ENCODE assay signal across 22 cellular contexts in the genomic region with DNA sequence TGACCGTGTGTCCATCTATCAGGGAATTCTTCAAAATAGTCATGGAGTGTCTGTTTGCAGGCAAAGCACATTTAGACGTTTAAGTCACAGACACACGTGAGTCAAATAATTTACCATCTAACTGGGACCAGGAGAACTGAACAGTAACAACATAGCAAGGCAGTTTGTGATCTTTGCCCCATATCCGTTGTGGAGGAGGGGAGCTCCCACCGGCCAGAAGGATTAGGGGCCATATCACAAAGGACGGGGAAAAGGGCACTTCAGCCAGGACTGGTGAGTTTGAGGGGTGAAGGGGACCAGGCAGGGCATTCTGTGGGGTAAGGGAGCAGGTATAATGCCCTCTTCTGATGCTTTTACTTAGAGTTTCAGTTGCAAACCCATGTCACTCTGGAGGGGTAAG. TPM values are rescaled to one million over a fixed set of nuclear protein-coding genes. Genes with fewer than 3 reads are reported as not detected.
DNase-seq lines count a peak whose midpoint lies in the region; ATAC-seq, FAIRE-seq and TF ChIP-seq lines count a peak whose summit lies in the region.
"Had no signal": no experiment of that assay in that cellular context is flagged by ENCODE, and none has a peak within 500 bp of the region (broad histone marks: within the 10 kb centered on the region; RNA-seq: fewer than 3 reads in every experiment).

No MANE protein-coding gene starts in this region.

- H2AFZ ChIP-seq in K562 (ENCODE audit: low read depth, low read length) (peak overlapping the region; percentile 71), hepatocyte (no peak overlapping the region), neural progenitor cell (replicated peaks) (peak overlapping the region; percentile 51)
- H2AFZ ChIP-seq: GM23248 had no signal

- TF ChIP-seq CTCF in K562 (IDR thresholded peaks at IDR 0.05 in 2 of 3, conservative IDR thresholded peaks at IDR 0.05 in 1 of 3; ENCODE audit: insufficient read depth in 2 of 3, low read depth in 1 of 3, low read length in 3 of 3), result no peak
- TF ChIP-seq CTCF in hepatocyte (IDR thresholded peaks at IDR 0.05; ENCODE audit: poor library complexity), result no peak
- no peak for TF ChIP-seq CTCF in neural progenitor cell (IDR thresholded peaks at IDR 0.05)

- H3K27me3 Mint-ChIP-seq in neural progenitor cell (ENCODE audit: insufficient read depth, low read depth), result peaks cover 2% of the 10 kb centered on the region
- no peaks in the 10 kb centered on the region for H3K27me3 Mint-ChIP-seq in CD4-positive, alpha-beta memory T cell

- POLR2A ChIA-PET in K562 (lab: Yijun Ruan, JAX), result interaction anchor here (1.9 kb wide), 1 partner anchor 19 kb away, joined by 4 read pairs; no protein-coding TSS in a partner anchor
- POLR2A ChIA-PET in CD4-positive, alpha-beta memory T cell (lab: Charles Lee; ENCODE audit: partially characterized antibody), result no interaction called here

- peaks cover 13% of the 10 kb centered on the region for H3K4me1 Mint-ChIP-seq in neural progenitor cell
- H3K4me1 Mint-ChIP-seq in CD4-positive, alpha-beta memory T cell, result peaks cover 0 to 6% (median 2%) of the 10 kb centered on the region in 4 donors

- ATAC-seq in K562, result no peak
- ATAC-seq: GM12878 had no signal

- no peaks in the 10 kb centered on the region for H3K9me2 ChIP-seq in hepatocyte (replicated peaks; ENCODE audit: insufficient read depth)

- CTCF ChIA-PET in K562 (lab: Yijun Ruan, JAX; ENCODE audit: low intra/inter-chr PET ratio), result no interaction called here
- CTCF ChIA-PET in CD4-positive, alpha-beta memory T cell (lab: Charles Lee; ENCODE audit: partially characterized antibody), result no interaction called here

- no peak for TF ChIP-seq POLR2A in K562 (conservative IDR thresholded peaks at IDR 0.05)

- no peaks in the 10 kb centered on the region for H3K79me2 ChIP-seq in K562 (ENCODE audit: control insufficient read depth, insufficient read depth, low read length)
- H3K79me2 ChIP-seq in hepatocyte, result no peaks in the 10 kb centered on the region
- H3K79me2 ChIP-seq in neural progenitor cell (ENCODE audit: low read depth), result no peaks in the 10 kb centered on the region

- 24% methylated on average over 6 of the region's 6 CpGs for WGBS in K562 (ENCODE audit: insufficient coverage, low coverage, missing lambda C conversion rate)
- WGBS in hepatocyte (ENCODE audit: low lambda C conversion rate, missing lambda C conversion rate), result 60% methylated on average over 6 of the region's 6 CpGs

- no peak overlapping the region for H3K4me3 ChIP-seq in K562
- no peak overlapping the region for H3K4me3 ChIP-seq in hepatocyte
- H3K4me3 ChIP-seq in neural progenitor cell, result no peak overlapping the region
- no peak overlapping the region for H3K4me3 ChIP-seq in CD4-positive, alpha-beta memory T cell (ENCODE audit: low read length in 2 of 2)
- H3K4me3 ChIP-seq: GM12878, GM23248, HAP-1, SK-N-MC had no signal

- no peak for TF ChIP-seq RAD21 in K562 (CRISPR knock-in tag; conservative IDR thresholded peaks at IDR 0.05 in 1 of 2, IDR thresholded peaks at IDR 0.05 in 1 of 2)

- H3K9ac ChIP-seq in K562 (ENCODE audit: insufficient read depth in 1 of 2, low read depth in 2 of 2, low read length in 2 of 2), result no peak overlapping the region
- H3K9ac ChIP-seq in neural progenitor cell, result no peak overlapping the region
- H3K9ac ChIP-seq: GM23248, KMS-11 had no signal

- no TSS peak for BruUV-seq in K562 (replicated peaks; lab: Mats Ljungman, UMichigan)

- peaks cover 29 to 35% of the 10 kb centered on the region in 2 experiments; a peak in 3 of 5 replicates for H3K4me1 ChIP-seq in K562 (replicated peaks in 1 of 2; ENCODE audit: control insufficient read depth in 2 of 2, insufficient read depth in 2 of 2, low read length in 2 of 2)
- H3K4me1 ChIP-seq in hepatocyte (ENCODE audit: insufficient read depth), result peaks cover 45% of the 10 kb centered on the region
- peaks cover 6% of the 10 kb centered on the region for H3K4me1 ChIP-seq in neural progenitor cell
- H3K4me1 ChIP-seq in CD4-positive, alpha-beta memory T cell (ENCODE audit: insufficient read depth, low read length), result no peaks in the 10 kb centered on the region
- H3K4me1 ChIP-seq: HAP-1 had no signal

- in situ Hi-C loops in K562 (cut with MboI), result no loop called here

- H3K9me3 Mint-ChIP-seq in neural progenitor cell, result no peaks in the 10 kb centered on the region
- no peaks in the 10 kb centered on the region for H3K9me3 Mint-ChIP-seq in CD4-positive, alpha-beta memory T cell
- H3K9me3 Mint-ChIP-seq: CD4-positive, CD25-positive, alpha-beta regulatory T cell had no signal

- H3K36me3 Mint-ChIP-seq in neural progenitor cell, result no peaks in the 10 kb centered on the region
- no peaks in the 10 kb centered on the region for H3K36me3 Mint-ChIP-seq in CD4-positive, alpha-beta memory T cell

- DNase-seq in K562 (ENCODE audit: extremely low read depth in 1 of 4, low spot score in 3 of 4) (no peak), hepatocyte (ENCODE audit: low spot score) (no peak), neural progenitor cell (ENCODE audit: low spot score) (no peak), NCI-H774 (lab: John Stamatoyannopoulos, UW) (no peak), caudate nucleus (lab: John Stamatoyannopoulos, UW) (no peak), retina (no peak)
- DNase-seq in CD4-positive, alpha-beta memory T cell, result no peak
- DNase-seq: CD4-positive, CD25-positive, alpha-beta regulatory T cell; COR-L47; DMS 273 treated with DMSO at 0.1 percent for 48 hours; DMS79 treated with DMSO at 0.1 percent for 48 hours; GM23248; NCI-H1105; NCI-H146; NCI-H2029; NCI-H226; NCI-H524; SHP77 had no signal

- no peak for FAIRE-seq in K562 (lab: Jason Lieb, UNC)
- FAIRE-seq: GM12878 had no signal

- no peaks in the 10 kb centered on the region for H3K36me3 ChIP-seq in K562 (ENCODE audit: control insufficient read depth, insufficient read depth, low read length)
- H3K36me3 ChIP-seq in hepatocyte (replicated peaks; ENCODE audit: insufficient read depth, low read depth), result no peaks in the 10 kb centered on the region
- H3K36me3 ChIP-seq in neural progenitor cell, result no peaks in the 10 kb centered on the region
- no peaks in the 10 kb centered on the region for H3K36me3 ChIP-seq in CD4-positive, alpha-beta memory T cell (ENCODE audit: insufficient read depth, low read length)
- H3K36me3 ChIP-seq: HAP-1 had no signal

- H3K27me3 ChIP-seq in K562 (ENCODE audit: control insufficient read depth in 2 of 2, insufficient read depth in 2 of 2, low read length in 2 of 2) (no peaks in the 10 kb centered on the region), hepatocyte (no peaks in the 10 kb centered on the region), neural progenitor cell (no peaks in the 10 kb centered on the region)
- H3K27me3 ChIP-seq in CD4-positive, alpha-beta memory T cell (ENCODE audit: insufficient read depth, low read length), result no peaks in the 10 kb centered on the region

- intact Hi-C loops in K562 (cut with micrococcal nuclease), result no loop called here
- intact Hi-C loops in CD4-positive, alpha-beta memory T cell (cut with micrococcal nuclease), result no loop called here

- H4K20me1 ChIP-seq in K562 (replicated peaks; ENCODE audit: control insufficient read depth, insufficient read depth, low read length), result no peaks in the 10 kb centered on the region
- no peaks in the 10 kb centered on the region for H4K20me1 ChIP-seq in hepatocyte (ENCODE audit: insufficient read depth, poor library complexity, severe bottlenecking)
- no peaks in the 10 kb centered on the region for H4K20me1 ChIP-seq in neural progenitor cell (ENCODE audit: low read depth)

- no peaks in the 10 kb centered on the region for H3K9me1 ChIP-seq in K562 (ENCODE audit: control insufficient read depth, insufficient read depth, low read length)

- no peaks in the 10 kb centered on the region for H3F3A ChIP-seq in neural progenitor cell (ENCODE audit: low read depth)

- no peak overlapping the region for H3K27ac Mint-ChIP-seq in neural progenitor cell
- H3K27ac Mint-ChIP-seq in CD4-positive, alpha-beta memory T cell, result no peak overlapping the region

- no peaks in the 10 kb centered on the region for H3K9me3 ChIP-seq in K562 (replicated peaks; ENCODE audit: control insufficient read depth, insufficient read depth, low read depth, low read length)
- H3K9me3 ChIP-seq in hepatocyte (ENCODE audit: low read depth), result no peaks in the 10 kb centered on the region
- H3K9me3 ChIP-seq in neural progenitor cell (ENCODE audit: low read depth), result no peaks in the 10 kb centered on the region
- no peaks in the 10 kb centered on the region for H3K9me3 ChIP-seq in CD4-positive, alpha-beta memory T cell (ENCODE audit: control insufficient read depth in 1 of 2, low read length in 2 of 2)
- H3K9me3 ChIP-seq: HAP-1 had no signal

- TF ChIP-seq EP300 in K562 (IDR thresholded peaks at IDR 0.05; ENCODE audit: low read length), result no peak; the same call in 1 of the 2 replicates

- H3K4me2 ChIP-seq in K562 (ENCODE audit: insufficient read depth, low read length) (no peak overlapping the region), hepatocyte (peak overlapping the region; percentile 44), neural progenitor cell (no peak overlapping the region)
- H3K4me2 ChIP-seq: KMS-11 had no signal

- H3K27ac ChIP-seq in K562 (ENCODE audit: extremely low read depth, low read depth, low read length) (no peak overlapping the region), hepatocyte (peak overlapping the region; percentile 97), neural progenitor cell (no peak overlapping the region), caudate nucleus (ENCODE audit: low read depth, low read length) (no peak overlapping the region)
- no peak overlapping the region for H3K27ac ChIP-seq in CD4-positive, alpha-beta memory T cell (ENCODE audit: low read depth, low read length)
- H3K27ac ChIP-seq: GM23248, KMS-11, SK-N-MC had no signal

- H3K4me3 Mint-ChIP-seq in neural progenitor cell, result no peak overlapping the region
- H3K4me3 Mint-ChIP-seq in CD4-positive, alpha-beta memory T cell, result no peak overlapping the region
- H3K4me3 Mint-ChIP-seq: CD4-positive, CD25-positive, alpha-beta regulatory T cell had no signal

RNA-seq across cellular contexts. Expression of gene ELAPOR1, which starts 22.9 kb away (rescaled TPM):
- 0.21 and 0.62 TPM in 2 replicates for total RNA-seq in K562 (2011; cell fraction: chromatin; rRNA removed; ENCODE audit: low replicate concordance)
- 0.13 and 0.17 TPM in 2 replicates for total RNA-seq in K562 (2011; cell fraction: nucleolus; rRNA removed)
- total RNA-seq in K562 (2011; cell fraction: nucleoplasm; rRNA removed), result 0.22 TPM in 1 of 2 replicates, not detected in the other
- total RNA-seq in K562 (2014; rRNA removed), result 0.09 TPM in 1 of 2 replicates, not detected in the other
- total RNA-seq in K562 (2014; rRNA removed; fragmentation: Illumina TruSeq; extraction: Trizol), result 0.03 and 0.25 TPM in 2 replicates
- total RNA-seq in K562 (2015; rRNA removed; fragmentation: Illumina TruSeq; extraction: Trizol), result 0.04 and 0.07 TPM in 2 replicates
- 0.20 and 0.38 TPM in 2 replicates for total RNA-seq in K562 (2021)
- 0.11 and 0.14 TPM in 2 replicates for polyA plus RNA-seq in K562 (2011; rRNA removed)
- polyA plus RNA-seq in K562 (2011; cell fraction: cytosol; rRNA removed), result 0.09 and 0.16 TPM in 2 replicates
- 0.24 TPM in 2 replicates for polyA plus RNA-seq in K562 (2011; cell fraction: nucleus; rRNA removed)
- 0.17 and 0.32 TPM in 2 replicates for polyA plus RNA-seq in K562 (2012)
- polyA plus RNA-seq in K562 (2014; fragmentation: Illumina TruSeq; extraction: Trizol), result 0.18 and 0.46 TPM in 2 replicates
- polyA plus RNA-seq in K562 (2014; fragmentation: Nextera tagmentation; extraction: Ambion mirVana), result under 1 TPM; 0.17 to 0.21 TPM
- 0.15 and 1.2 TPM in 2 replicates for polyA plus RNA-seq in K562 (2014; rRNA removed)
- polyA minus RNA-seq in K562 (2011; rRNA and poly(A)+ RNA removed), result 0.09 and 0.11 TPM in 2 replicates
- not detected in 2 replicates for polyA minus RNA-seq in K562 (2011; cell fraction: cytosol; rRNA and poly(A)+ RNA removed)
- polyA minus RNA-seq in K562 (2011; cell fraction: nucleus; rRNA and poly(A)+ RNA removed), result 0.11 and 0.13 TPM in 2 replicates
- 2.5 and 3.0 TPM in 2 replicates for total RNA-seq in hepatocyte
- polyA plus RNA-seq in hepatocyte, result 1.6 and 1.8 TPM in 2 replicates
- total RNA-seq in neural progenitor cell (ENCODE audit: low replicate concordance), result 1.5 and 2.0 TPM in 2 replicates
- total RNA-seq in CD4-positive, alpha-beta memory T cell, result 10 to 100 TPM; 13.7 to 15.4 TPM
- polyA plus RNA-seq in CD4-positive, alpha-beta memory T cell, result 10 to 100 TPM; 15.0 to 17.8 TPM

RNA-seq across cellular contexts. Expression of gene TMEM167B, which starts 46.2 kb away (rescaled TPM):
- 18.1 and 23.4 TPM in 2 replicates for total RNA-seq in K562 (2011; cell fraction: chromatin; rRNA removed; ENCODE audit: low replicate concordance)
- total RNA-seq in K562 (2011; cell fraction: nucleolus; rRNA removed), result 17.2 and 20.7 TPM in 2 replicates
- 28.7 and 30.7 TPM in 2 replicates for total RNA-seq in K562 (2011; cell fraction: nucleoplasm; rRNA removed)
- total RNA-seq in K562 (2014; rRNA removed) (17.2 and 25.8 TPM in 2 replicates), K562 (2014; rRNA removed; fragmentation: Illumina TruSeq; extraction: Trizol) (32.2 and 38.2 TPM in 2 replicates), K562 (2015; rRNA removed; fragmentation: Illumina TruSeq; extraction: Trizol) (29.0 and 33.4 TPM in 2 replicates), K562 (2021) (34.1 and 35.6 TPM in 2 replicates), hepatocyte (33.4 and 35.0 TPM in 2 replicates), neural progenitor cell (ENCODE audit: low replicate concordance) (18.5 and 22.1 TPM in 2 replicates)
- polyA plus RNA-seq in K562 (2011; rRNA removed) (26.0 and 26.7 TPM in 2 replicates), K562 (2014; fragmentation: Illumina TruSeq; extraction: Trizol) (35.2 and 36.4 TPM in 2 replicates), K562 (2014; fragmentation: Nextera tagmentation; extraction: Ambion mirVana) (10 to 100 TPM; 25.0 to 36.3 TPM), K562 (2014; rRNA removed) (17.2 and 26.5 TPM in 2 replicates), hepatocyte (18.3 and 25.0 TPM in 2 replicates)
- 10.8 and 15.9 TPM in 2 replicates for polyA plus RNA-seq in K562 (2011; cell fraction: cytosol; rRNA removed)
- polyA plus RNA-seq in K562 (2011; cell fraction: nucleus; rRNA removed), result 10.9 and 18.1 TPM in 2 replicates
- 29.7 and 33.2 TPM in 2 replicates for polyA plus RNA-seq in K562 (2012)
- 17.3 and 27.7 TPM in 2 replicates for polyA minus RNA-seq in K562 (2011; rRNA and poly(A)+ RNA removed)
- 15.3 and 18.0 TPM in 2 replicates for polyA minus RNA-seq in K562 (2011; cell fraction: cytosol; rRNA and poly(A)+ RNA removed)
- 4.7 and 9.4 TPM in 2 replicates for polyA minus RNA-seq in K562 (2011; cell fraction: nucleus; rRNA and poly(A)+ RNA removed)
- total RNA-seq in CD4-positive, alpha-beta memory T cell, result 10 to 100 TPM; 42.9 to 47.9 TPM
- polyA plus RNA-seq in CD4-positive, alpha-beta memory T cell, result 10 to 100 TPM; 38.8 to 41.5 TPM
